In genomic region chr12:30696486-30696885, GRCh38 we compare ENCODE assay signal across 8 cellular contexts. TPM values are rescaled to one million over a fixed set of nuclear protein-coding genes. Genes with fewer than 3 reads are reported as not detected.
A peak's percentile ranks its signal among the peaks of the same experiment; 100 is the strongest.
DNase-seq lines count a peak whose midpoint lies in the region; TF ChIP-seq lines count a peak whose summit lies in the region.

No MANE protein-coding gene starts in this region.

- no peaks in the 10 kb centered on the region for H3K9me2 ChIP-seq in PC-9 (ENCODE audit: insufficient read depth)

- H3K4me1 ChIP-seq in PC-9 (replicated peaks; ENCODE audit: insufficient read depth) (peaks cover 19% of the 10 kb centered on the region), esophagus muscularis mucosa (peaks cover 22 to 38% (median 35%) of the 10 kb centered on the region in 4 donors)

- TF ChIP-seq EP300 in esophagus muscularis mucosa (IDR thresholded peaks at IDR 0.05), result no peak

- POLR2A ChIA-PET in PC-9 (lab: Charles Lee; ENCODE audit: unreplicated experiment), result no interaction called here

- H3K36me3 ChIP-seq in PC-9 (ENCODE audit: low read depth), result no peaks in the 10 kb centered on the region
- H3K36me3 ChIP-seq in esophagus muscularis mucosa, result no peaks in the 10 kb centered on the region

- no peaks in the 10 kb centered on the region for H3F3A ChIP-seq in PC-9 (ENCODE audit: insufficient read depth, low read depth)

- H3K4me3 ChIP-seq in GM12865 (ENCODE audit: low read depth, low read length) (peak overlapping the region; percentile 95), PC-9 (peak overlapping the region; percentile 95; the same call in 1 of the 2 replicates), esophagus muscularis mucosa (peak overlapping the region; percentile 89 to 97 (median 92))

- no peak for TF ChIP-seq POLR2A in esophagus muscularis mucosa (IDR thresholded peaks at IDR 0.05; ENCODE audit: low read depth)

- intact Hi-C loops in PC-9 (cut with micrococcal nuclease; ENCODE audit: unreplicated experiment), result no loop called here
- intact Hi-C loops in esophagus muscularis mucosa (cut with DNase I), result loop anchor here (10.0 kb wide), 1 partner anchor 98 kb away; no protein-coding TSS in a partner anchor

- CTCF ChIA-PET in PC-9 (lab: Charles Lee), result interaction anchor here (0.7 to 1.2 kb wide), 2 partner anchors 57 to 161 kb away, joined by 3 to 5 read pairs; no protein-coding TSS in a partner anchor

- H3K27me3 ChIP-seq in PC-9 (ENCODE audit: insufficient read depth, low read depth) (no peaks in the 10 kb centered on the region), esophagus muscularis mucosa (no peaks in the 10 kb centered on the region)

- peaks cover 41% of the 10 kb centered on the region for H3K79me2 ChIP-seq in PC-9 (ENCODE audit: low read depth)

- peak overlapping the region; percentile 88 for H2AFZ ChIP-seq in PC-9

- BruUV-seq in PC-9 (replicated peaks; lab: Mats Ljungman, UMichigan), result no TSS peak

- H4K20me1 ChIP-seq in PC-9 (ENCODE audit: insufficient read depth), result no peaks in the 10 kb centered on the region; the same call in 1 of the 2 replicates

- 81% methylated on average over 8 of the region's 14 CpGs for WGBS in esophagus muscularis mucosa

- H3K9me3 ChIP-seq in PC-9 (ENCODE audit: insufficient read depth, low read depth) (no peaks in the 10 kb centered on the region; the same call in 1 of the 2 replicates), esophagus muscularis mucosa (no peaks in the 10 kb centered on the region)

- peak; percentile 2 for DNase-seq in GM12865 (ENCODE audit: low read depth)
- no peak for DNase-seq in PC-9
- DNase-seq in esophagus muscularis mucosa (ENCODE audit: extremely low spot score), result no peak
- peak; percentile 28 for DNase-seq in retina
- no peak for DNase-seq in stimulated activated CD4-positive, alpha-beta T cell treated with anti-CD3 and anti-CD28 coated beads, Interleukin-12 subunit alpha, Interleukin-12 subunit beta, amount 100 ng/mL, for 4 hours
- DNase-seq in SKM-1 treated with dmso at 0.1 percent for 144 hours (lab: John Stamatoyannopoulos, UW; ENCODE audit: unreplicated experiment), result no peak
- no peak for DNase-seq in LoVo (ENCODE audit: low spot score)
- no peak for DNase-seq in NCI-H1092 (lab: John Stamatoyannopoulos, UW)

- no peak overlapping the region for H3K27ac ChIP-seq in PC-9
- peak overlapping the region in 1 of 4 donors; percentile 86 for H3K27ac ChIP-seq in esophagus muscularis mucosa (replicated peaks in 1 of 4)

- H3K4me2 ChIP-seq in PC-9, result peak overlapping the region; percentile 81

- TF ChIP-seq CTCF in GM12865 (IDR thresholded peaks at IDR 0.05; ENCODE audit: insufficient read depth, low read depth, low read length, missing control alignments) (no peak), PC-9 (conservative IDR thresholded peaks at IDR 0.05) (no peak), esophagus muscularis mucosa (IDR thresholded peaks at IDR 0.05) (no peak)

RNA-seq across cellular contexts. Expression of gene IPO8, which starts 0.8 kb away (rescaled TPM):
- total RNA-seq in PC-9 (2021), result 64.5 and 75.0 TPM in 2 replicates
- total RNA-seq in esophagus muscularis mucosa, result 10 to 100 TPM; 35.0 to 63.6 (median 41.0) TPM

RNA-seq across cellular contexts. Expression of gene CAPRIN2, which starts 58.3 kb away (rescaled TPM):
- total RNA-seq in PC-9 (2021) (27.4 and 29.5 TPM in 2 replicates), esophagus muscularis mucosa (10 to 100 TPM; 21.5 to 44.4 (median 27.9) TPM)

Comparison
In these comparisons a context has a peak if more than half of its experiments do, and no peak if none do; other contexts are left out.
1. DNase-seq: peak in GM12865 (single experiment) and retina (single experiment); none in PC-9 (0 of 2), esophagus muscularis mucosa (single experiment), stimulated activated CD4-positive, alpha-beta T cell treated with anti-CD3 and anti-CD28 coated beads, Interleukin-12 subunit alpha, Interleukin-12 subunit beta, amount 100 ng/mL, for 4 hours (single experiment), SKM-1 treated with dmso at 0.1 percent for 144 hours (single experiment), LoVo (single experiment) and NCI-H1092 (single experiment).
2. Peak in every context shown above with its lines, with median percentiles within 50 percentile points of each other: H3K4me3 ChIP-seq.